12 cellular contexts compared by ENCODE assay signal in the genomic region with DNA sequence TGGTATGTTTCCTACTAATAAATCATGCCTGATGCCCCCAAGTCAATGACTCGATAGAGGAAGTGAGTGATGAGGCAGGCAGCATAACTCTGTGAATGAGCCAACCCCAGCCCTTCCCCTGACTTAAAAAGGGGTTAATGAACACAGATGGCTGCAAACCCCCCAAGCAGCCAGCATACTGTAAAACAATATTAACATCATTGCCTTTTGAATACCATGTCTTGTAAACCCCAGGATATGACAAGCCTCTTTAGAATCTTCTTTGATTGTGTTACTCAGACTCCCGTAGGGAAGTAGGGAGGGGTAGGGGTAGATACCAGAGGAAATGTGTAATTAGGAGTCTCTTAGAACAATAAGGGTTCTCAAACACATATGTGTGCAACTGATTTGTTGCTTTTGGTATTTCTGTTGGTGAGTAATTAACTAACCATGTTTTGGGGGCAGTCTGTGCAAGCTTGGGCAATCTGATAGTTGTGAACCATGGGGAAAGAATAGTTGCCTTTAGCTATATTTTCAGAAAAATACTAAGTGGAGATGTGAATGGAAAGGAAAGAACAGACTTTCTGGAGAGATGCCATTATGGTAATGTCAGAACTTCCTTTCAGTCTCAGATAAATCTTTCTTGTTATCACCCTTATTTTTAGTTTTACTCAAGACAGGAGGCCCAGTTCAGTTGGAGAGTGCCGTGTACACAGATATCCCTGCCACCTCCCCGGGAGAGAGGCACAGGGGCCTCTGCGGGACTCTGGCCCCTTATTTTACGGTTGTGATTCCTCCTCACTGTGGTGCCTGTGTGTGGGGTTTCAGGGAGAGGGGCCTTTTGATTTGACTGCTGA.
A peak's percentile ranks its signal among the peaks of the same experiment; 100 is the strongest.
DNase-seq lines count a peak whose midpoint lies in the region; ATAC-seq and TF ChIP-seq lines count a peak whose summit lies in the region.
"Had no signal": no experiment of that assay in that cellular context is flagged by ENCODE, and none has a peak within 500 bp of the region (broad histone marks: within the 10 kb centered on the region; RNA-seq: fewer than 3 reads in every experiment).

No MANE protein-coding gene starts in this region.

- peak overlapping the region; percentile 20 for H3K4me3 Mint-ChIP-seq in osteocyte (ENCODE audit: unreplicated experiment)
- H3K4me3 Mint-ChIP-seq: activated naive CD8-positive, alpha-beta T cell treated with anti-CD3 and anti-CD28 coated beads, Interleukin-2, amount 10 ng/mL, durations not matched to agents 7 days and 5 days had no signal

- H3K4me3 ChIP-seq in RWPE2 (ENCODE audit: severe bottlenecking): no peak overlapping the region
- H3K4me3 ChIP-seq: spleen had no signal

- peak; percentile 97 for ATAC-seq in RWPE2 (ENCODE audit: low read depth)
- ATAC-seq in HG02610 (IDR thresholded peaks at IDR 0.05; ENCODE audit: unreplicated experiment): no peak
- no peak for ATAC-seq in HG03196 (IDR thresholded peaks at IDR 0.05; ENCODE audit: unreplicated experiment)

- peaks cover 44% of the 10 kb centered on the region for H3K4me1 Mint-ChIP-seq in osteocyte (ENCODE audit: unreplicated experiment)
- H3K4me1 Mint-ChIP-seq: activated naive CD8-positive, alpha-beta T cell treated with anti-CD3 and anti-CD28 coated beads, Interleukin-2, amount 10 ng/mL, durations not matched to agents 7 days and 5 days had no signal

- H3K4me1 ChIP-seq in RWPE2 (ENCODE audit: insufficient read depth, poor library complexity, severe bottlenecking): peaks cover 41% of the 10 kb centered on the region
- H3K4me1 ChIP-seq: spleen had no signal

- DNase-seq in GM04504 (ENCODE audit: low read depth) (peak; percentile 93), RWPE2 (ENCODE audit: low spot score) (peak; percentile 90), fibroblast of peridontal ligament (ENCODE audit: extremely low read depth) (peak; percentile 97), osteocyte (ENCODE audit: extremely low spot score, unreplicated experiment) (no peak), HUDEP-2 (lab: John Stamatoyannopoulos, UW; ENCODE audit: unreplicated experiment in 76 of 76) (no peak)
- DNase-seq in activated T-cell treated with anti-CD3 and anti-CD28 coated beads, Interleukin-2, amount 50 U/mL, for 48 hours: no peak
- DNase-seq: activated naive CD8-positive, alpha-beta T cell treated with anti-CD3 and anti-CD28 coated beads, Interleukin-2, amount 10 ng/mL, durations not matched to agents 7 days and 5 days; DND-41; NCI-H1694 treated with DMSO at 0.1 percent for 48 hours; spleen had no signal

- H3K36me3 Mint-ChIP-seq in osteocyte (ENCODE audit: unreplicated experiment): peaks cover under 1% of the 10 kb centered on the region
- H3K36me3 Mint-ChIP-seq: activated naive CD8-positive, alpha-beta T cell treated with anti-CD3 and anti-CD28 coated beads, Interleukin-2, amount 10 ng/mL, durations not matched to agents 7 days and 5 days had no signal

- no peaks in the 10 kb centered on the region for H3K27me3 ChIP-seq in RWPE2 (ENCODE audit: insufficient read depth, poor library complexity, severe bottlenecking)
- H3K27me3 ChIP-seq: spleen had no signal

- TF ChIP-seq CTCF in RWPE2 (IDR thresholded peaks at IDR 0.05; ENCODE audit: poor library complexity, severe bottlenecking): no peak
- no peak for TF ChIP-seq CTCF in osteocyte (IDR thresholded peaks at IDR 0.05)

- H3K27me3 Mint-ChIP-seq in osteocyte (ENCODE audit: unreplicated experiment): no peaks in the 10 kb centered on the region
- H3K27me3 Mint-ChIP-seq: activated naive CD8-positive, alpha-beta T cell treated with anti-CD3 and anti-CD28 coated beads, Interleukin-2, amount 10 ng/mL, durations not matched to agents 7 days and 5 days had no signal

- peak overlapping the region; percentile 98 for H3K27ac Mint-ChIP-seq in osteocyte (ENCODE audit: unreplicated experiment)
- H3K27ac Mint-ChIP-seq: activated naive CD8-positive, alpha-beta T cell treated with anti-CD3 and anti-CD28 coated beads, Interleukin-2, amount 10 ng/mL, durations not matched to agents 7 days and 5 days had no signal

- 0 out of 2 replicates have a peak, but pooled peaks cover 3% of the 10 kb centered on the region for H3K36me3 ChIP-seq in RWPE2 (ENCODE audit: low read depth)
- H3K36me3 ChIP-seq: spleen had no signal

- H3K27ac ChIP-seq in RWPE2 (ENCODE audit: poor library complexity, severe bottlenecking): peak overlapping the region; percentile 100
- H3K27ac ChIP-seq: spleen had no signal

- H3K9me3 ChIP-seq in RWPE2 (ENCODE audit: severe bottlenecking): no peaks in the 10 kb centered on the region

- no peaks in the 10 kb centered on the region for H3K9me3 Mint-ChIP-seq in osteocyte (ENCODE audit: unreplicated experiment)

Comparison
In these comparisons a context has a peak if more than half of its experiments do, and no peak if none do; other contexts are left out.
1. DNase-seq: peak in GM04504 (single experiment), RWPE2 (single experiment) and fibroblast of peridontal ligament (single experiment); none in osteocyte (single experiment), activated T-cell treated with anti-CD3 and anti-CD28 coated beads, Interleukin-2, amount 50 U/mL, for 48 hours (0 of 2) and HUDEP-2 (0 of 76).